8 cellular contexts compared by ENCODE assay signal in the genomic region with DNA sequence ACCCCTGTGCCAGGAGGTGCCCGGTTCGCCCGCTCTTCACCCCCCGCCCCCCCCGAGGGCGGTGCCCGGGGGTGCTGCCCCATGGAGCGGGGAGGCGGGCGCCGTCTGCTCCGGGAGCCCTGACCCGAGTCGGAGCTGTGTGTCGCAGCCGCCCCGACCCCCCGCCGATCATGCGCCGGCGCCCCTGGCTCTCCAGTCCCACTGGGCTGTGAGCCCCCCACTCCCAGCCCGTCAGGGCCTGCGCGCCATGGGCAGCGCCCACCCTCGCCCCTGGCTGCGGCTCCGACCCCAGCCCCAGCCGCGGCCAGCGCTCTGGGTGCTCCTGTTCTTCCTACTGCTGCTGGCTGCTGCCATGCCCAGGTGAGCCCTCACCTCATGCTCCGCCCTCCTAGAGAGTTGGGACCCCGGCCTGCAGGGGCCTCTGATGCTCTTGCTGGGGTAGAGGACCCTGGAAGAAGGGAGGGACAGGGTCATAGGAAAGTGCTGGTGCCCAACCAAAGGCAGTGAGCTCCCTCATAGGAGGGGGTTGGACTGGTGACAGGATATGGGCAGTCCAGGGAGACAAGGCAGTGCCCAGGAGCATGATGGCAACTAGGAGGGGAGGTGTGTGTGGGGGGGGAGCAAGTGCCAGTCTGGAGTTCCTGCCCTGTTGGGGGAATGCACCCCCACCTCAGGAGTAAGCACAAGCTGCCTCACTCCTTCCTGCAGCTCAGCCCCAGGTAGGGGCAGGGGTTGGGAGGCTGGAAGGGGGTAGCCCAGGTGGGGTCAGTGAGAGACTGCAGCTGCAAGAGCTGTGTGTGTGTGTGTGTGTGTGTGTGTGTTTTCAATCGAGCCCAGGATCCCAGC.
A peak's percentile ranks its signal among the peaks of the same experiment; 100 is the strongest.
DNase-seq lines count a peak whose midpoint lies in the region; ATAC-seq lines count a peak whose summit lies in the region.

A gene (plus strand): TSS at position 104 of the 846 bp plus-strand sequence. CDS start 144 bp downstream, at position 248.

- peak; percentile 3 for ATAC-seq in HG03460 (IDR thresholded peaks at IDR 0.05; ENCODE audit: unreplicated experiment)
- no peak for ATAC-seq in effector memory CD8-positive, alpha-beta T cell (replicated peaks)
- ATAC-seq in HG03378 (IDR thresholded peaks at IDR 0.05; ENCODE audit: unreplicated experiment): no peak

- no peak within 1 kb of the TSS for H3K9ac ChIP-seq in stomach smooth muscle (ENCODE audit: low read length in 2 of 2)

- H3K27ac ChIP-seq in stomach smooth muscle (ENCODE audit: low read length): no peak within 1 kb of the TSS

- H3K27me3 Mint-ChIP-seq in activated T-cell treated with anti-CD3 and anti-CD28 coated beads, Interleukin-2, amount 50 U/mL, for 24 hours: peaks cover 42% of the 10 kb centered on the region
- peaks cover 16 to 57% of the 10 kb centered on the region in 2 donors for H3K27me3 Mint-ChIP-seq in effector memory CD8-positive, alpha-beta T cell

- no peaks in the 10 kb centered on the region for H3K36me3 Mint-ChIP-seq in activated T-cell treated with anti-CD3 and anti-CD28 coated beads, Interleukin-2, amount 50 U/mL, for 24 hours (ENCODE audit: low read depth)
- H3K36me3 Mint-ChIP-seq in effector memory CD8-positive, alpha-beta T cell (ENCODE audit: insufficient read depth): peaks cover 13% of the 10 kb centered on the region

- peak within 1 kb of the TSS; percentile 40 for H3K27ac Mint-ChIP-seq in activated T-cell treated with anti-CD3 and anti-CD28 coated beads, Interleukin-2, amount 50 U/mL, for 24 hours
- H3K27ac Mint-ChIP-seq in effector memory CD8-positive, alpha-beta T cell: peak within 1 kb of the TSS; percentile 92 to 95

- H3K4me3 ChIP-seq in stomach smooth muscle (ENCODE audit: low read length in 2 of 2): peak within 1 kb of the TSS; percentile 33 to 44

- peak within 1 kb of the TSS; percentile 72 for H3K4me3 Mint-ChIP-seq in activated T-cell treated with anti-CD3 and anti-CD28 coated beads, Interleukin-2, amount 50 U/mL, for 24 hours
- H3K4me3 Mint-ChIP-seq in effector memory CD8-positive, alpha-beta T cell: peak within 1 kb of the TSS; percentile 85 to 86

- no peak for DNase-seq in activated T-cell treated with anti-CD3 and anti-CD28 coated beads, Interleukin-2, amount 50 U/mL, for 24 hours
- DNase-seq in activated T-cell treated with anti-CD3 and anti-CD28 coated beads for 4 hours (no peak), NCI-H1048 (lab: John Stamatoyannopoulos, UW) (no peak), DMS 273 treated with DMSO at 0.1 percent for 48 hours (lab: John Stamatoyannopoulos, UW) (no peak)
- no peak for DNase-seq in effector memory CD8-positive, alpha-beta T cell

- H3K9me3 Mint-ChIP-seq in activated T-cell treated with anti-CD3 and anti-CD28 coated beads, Interleukin-2, amount 50 U/mL, for 24 hours: no peaks in the 10 kb centered on the region
- H3K9me3 Mint-ChIP-seq in effector memory CD8-positive, alpha-beta T cell: no peaks in the 10 kb centered on the region

- no peaks in the 10 kb centered on the region for H3K36me3 ChIP-seq in stomach smooth muscle (ENCODE audit: control insufficient read depth in 2 of 2, insufficient read depth in 2 of 2, low read length in 2 of 2)

- no peaks in the 10 kb centered on the region for H3K9me3 ChIP-seq in stomach smooth muscle (ENCODE audit: control insufficient read depth in 2 of 2, low read length in 2 of 2)

- H3K4me1 ChIP-seq in stomach smooth muscle (ENCODE audit: control insufficient read depth, insufficient read depth, low read length): peaks cover 20% of the 10 kb centered on the region

- peaks cover 64 to 76% of the 10 kb centered on the region in 2 donors for H3K27me3 ChIP-seq in stomach smooth muscle (ENCODE audit: control insufficient read depth in 1 of 2, insufficient read depth in 2 of 2, low read length in 2 of 2)

- H3K4me1 Mint-ChIP-seq in activated T-cell treated with anti-CD3 and anti-CD28 coated beads, Interleukin-2, amount 50 U/mL, for 24 hours (ENCODE audit: low read depth): peaks cover 57% of the 10 kb centered on the region
- peaks cover 20 to 34% of the 10 kb centered on the region in 2 donors for H3K4me1 Mint-ChIP-seq in effector memory CD8-positive, alpha-beta T cell (ENCODE audit: low read depth in 2 of 2)
